Comparison of ENCODE assay signal across 16 cellular contexts in genomic region chr9:19493845-19494244, GRCh38.
A peak's percentile ranks its signal among the peaks of the same experiment; 100 is the strongest.
DNase-seq lines count a peak whose midpoint lies in the region; ATAC-seq, FAIRE-seq and TF ChIP-seq lines count a peak whose summit lies in the region.
"Had no signal": no experiment of that assay in that cellular context is flagged by ENCODE, and none has a peak within 500 bp of the region (broad histone marks: within the 10 kb centered on the region; RNA-seq: fewer than 3 reads in every experiment).

No MANE protein-coding gene starts in this region.

- H3K4me3 ChIP-seq in BLaER1 treated with 17β-estradiol and CSF1 and Interleukin-3, amounts not matched to agents 10 nM and 100 nM: no peak overlapping the region
- H3K4me3 ChIP-seq in esophagus muscularis mucosa (peak overlapping the region; percentile 38 to 53 (median 44)), psoas muscle (peak overlapping the region; percentile 51)

- no peak overlapping the region for H3K27ac ChIP-seq in BLaER1 treated with 17β-estradiol and CSF1 and Interleukin-3, amounts not matched to agents 10 nM and 100 nM
- H3K27ac ChIP-seq in esophagus muscularis mucosa (replicated peaks in 1 of 4) (peak overlapping the region; percentile 48 to 74 (median 65)), psoas muscle (no peak overlapping the region)
- H3K27ac ChIP-seq: HL-60 had no signal

- no peaks in the 10 kb centered on the region for H4K20me1 ChIP-seq in BLaER1 treated with 17β-estradiol and CSF1 and Interleukin-3, amounts not matched to agents 10 nM and 100 nM

- H3K27me3 Mint-ChIP-seq in T-helper 17 cell: peaks cover 54% of the 10 kb centered on the region

- TF ChIP-seq CTCF in esophagus muscularis mucosa (IDR thresholded peaks at IDR 0.05) (no peak), psoas muscle (IDR thresholded peaks at IDR 0.05) (no peak)

- no peak for FAIRE-seq in HTR-8/SVneo (lab: Jason Lieb, UNC)
- FAIRE-seq: colon had no signal

- peaks cover 7% of the 10 kb centered on the region for H3K4me1 Mint-ChIP-seq in T-helper 17 cell

- H3K4me2 ChIP-seq in BLaER1 treated with 17β-estradiol and CSF1 and Interleukin-3, amounts not matched to agents 10 nM and 100 nM: peak overlapping the region; percentile 38 to 91 (median 64); a peak in 19 of 22 replicates

- peak overlapping the region; percentile 74 for H3K4me3 Mint-ChIP-seq in T-helper 17 cell
- H3K4me3 Mint-ChIP-seq: activated CD8-positive, alpha-beta T cell treated with anti-CD3 and anti-CD28 coated beads for 36 hours; H9 had no signal

- no peak overlapping the region for H3K27ac Mint-ChIP-seq in T-helper 17 cell
- H3K27ac Mint-ChIP-seq: activated CD8-positive, alpha-beta T cell treated with anti-CD3 and anti-CD28 coated beads for 36 hours; immature natural killer cell; stimulated activated naive CD8-positive, alpha-beta T cell treated with anti-CD3 and anti-CD28 coated beads, Interleukin-15, amount 100 ng/mL, for 72 hours had no signal

- H3K27me3 ChIP-seq in BLaER1 treated with 17β-estradiol and CSF1 and Interleukin-3, amounts not matched to agents 10 nM and 100 nM: no peaks in the 10 kb centered on the region
- H3K27me3 ChIP-seq in esophagus muscularis mucosa (no peaks in the 10 kb centered on the region), psoas muscle (ENCODE audit: insufficient read depth in 3 of 3, low read length in 2 of 3) (no peaks in the 10 kb centered on the region)

- TF ChIP-seq EP300 in esophagus muscularis mucosa (IDR thresholded peaks at IDR 0.05): no peak

- DNase-seq in T-helper 17 cell: no peak
- DNase-seq in esophagus muscularis mucosa (ENCODE audit: extremely low spot score): no peak
- DNase-seq in psoas muscle: no peak
- no peak for DNase-seq in HTR-8/SVneo (ENCODE audit: insufficient read length, low spot score)
- no peak for DNase-seq in NCI-H128 (lab: John Stamatoyannopoulos, UW; ENCODE audit: unreplicated experiment)
- no peak for DNase-seq in Kasumi-1 (lab: John Stamatoyannopoulos, UW)
- DNase-seq: GF-D8 had no signal

- H3K4me1 ChIP-seq in BLaER1 treated with 17β-estradiol and CSF1 and Interleukin-3, amounts not matched to agents 10 nM and 100 nM: peaks cover 8 to 19% (median 14%) of the 10 kb centered on the region in 10 experiments; a peak in 19 of 20 replicates
- H3K4me1 ChIP-seq in esophagus muscularis mucosa (peaks cover 3 to 12% (median 11%) of the 10 kb centered on the region in 4 donors), psoas muscle (no peaks in the 10 kb centered on the region)

- no peak for ATAC-seq in T-helper 17 cell
- ATAC-seq in psoas muscle: peak in 1 of 4 donors; percentile 11
- ATAC-seq in GM19328 (IDR thresholded peaks at IDR 0.05; ENCODE audit: unreplicated experiment): no peak

- 64% methylated on average over 2 of the region's 2 CpGs for WGBS in esophagus muscularis mucosa
- 23 to 41% (median 29%) methylated on average over 2 of the region's 2 CpGs for WGBS in psoas muscle, 3 donors

- H3K9me3 ChIP-seq in BLaER1 treated with 17β-estradiol and CSF1 and Interleukin-3, amounts not matched to agents 10 nM and 100 nM (replicated peaks in 1 of 11): no peaks in the 10 kb centered on the region
- H3K9me3 ChIP-seq in T-helper 17 cell (ENCODE audit: control insufficient read depth, low read length, poor library complexity, severe bottlenecking) (no peaks in the 10 kb centered on the region), esophagus muscularis mucosa (no peaks in the 10 kb centered on the region), psoas muscle (no peaks in the 10 kb centered on the region)

- intact Hi-C loops in esophagus muscularis mucosa (cut with DNase I) (no loop called here), psoas muscle (cut with DNase I) (loop anchor here in 1 of 2 donors (10.0 kb wide), 1 partner anchor 151 kb away; no protein-coding TSS in a partner anchor)

- no peaks in the 10 kb centered on the region for H3K36me3 ChIP-seq in BLaER1 treated with 17β-estradiol and CSF1 and Interleukin-3, amounts not matched to agents 10 nM and 100 nM
- no peaks in the 10 kb centered on the region for H3K36me3 ChIP-seq in esophagus muscularis mucosa
- H3K36me3 ChIP-seq in psoas muscle (ENCODE audit: insufficient read depth in 1 of 2, low read depth in 1 of 2): no peaks in the 10 kb centered on the region

- H3K9ac ChIP-seq in BLaER1 treated with 17β-estradiol and CSF1 and Interleukin-3, amounts not matched to agents 10 nM and 100 nM: no peak overlapping the region; a peak in 1 of 22 replicates

- H3K36me3 Mint-ChIP-seq in T-helper 17 cell (ENCODE audit: low read depth): peaks cover 2% of the 10 kb centered on the region
- H3K36me3 Mint-ChIP-seq: CD8-positive, alpha-beta memory T cell; immature natural killer cell had no signal

- no peak for TF ChIP-seq POLR2A in esophagus muscularis mucosa (IDR thresholded peaks at IDR 0.05; ENCODE audit: low read depth)

Comparison
In these comparisons a context has a peak if more than half of its experiments do, and no peak if none do; other contexts are left out.
1. H3K27ac ChIP-seq: peak in esophagus muscularis mucosa (4 of 4); none in BLaER1 treated with 17β-estradiol and CSF1 and Interleukin-3, amounts not matched to agents 10 nM and 100 nM (0 of 11) and psoas muscle (single experiment).
2. H3K4me3 ChIP-seq: peak in esophagus muscularis mucosa (4 of 4) and psoas muscle (single experiment); none in BLaER1 treated with 17β-estradiol and CSF1 and Interleukin-3, amounts not matched to agents 10 nM and 100 nM (0 of 10).